ENCODE assay signal across 23 cellular contexts in the genomic region with DNA sequence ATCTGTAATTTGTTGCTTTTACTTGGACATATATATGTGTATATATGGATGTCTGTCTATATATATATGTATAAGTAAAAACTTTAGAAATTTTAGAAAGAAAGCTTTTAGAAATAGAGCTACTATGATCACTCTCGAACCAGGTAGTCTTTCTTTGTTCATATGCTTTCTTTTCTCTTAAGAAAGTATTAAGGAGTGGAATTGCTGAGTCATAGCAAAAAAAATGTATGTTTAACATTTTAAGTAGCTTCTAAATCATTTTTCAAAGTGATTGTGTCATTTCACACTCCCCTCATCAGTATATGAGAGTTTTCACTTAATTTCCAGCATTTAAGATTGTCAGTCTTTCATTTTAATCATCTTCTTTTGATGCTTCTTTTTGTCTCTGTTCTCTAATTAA.
A peak's percentile ranks its signal among the peaks of the same experiment; 100 is the strongest.
DNase-seq lines count a peak whose midpoint lies in the region; ATAC-seq and TF ChIP-seq lines count a peak whose summit lies in the region.
"Had no signal": no experiment of that assay in that cellular context is flagged by ENCODE, and none has a peak within 500 bp of the region (broad histone marks: within the 10 kb centered on the region; RNA-seq: fewer than 3 reads in every experiment).

No MANE protein-coding gene starts in this region.

- no peaks in the 10 kb centered on the region for H3K9me2 ChIP-seq in SU-DHL-6 (replicated peaks; ENCODE audit: insufficient read depth, low read length)
- H3K9me2 ChIP-seq: SK-N-SH had no signal

- H3K9me3 ChIP-seq in SU-DHL-6 (ENCODE audit: insufficient read depth, low read length) (no peaks in the 10 kb centered on the region), iPS-20b (ENCODE audit: insufficient read depth, low read depth, low read length) (0 out of 2 replicates have a peak, but pooled peaks cover 3% of the 10 kb centered on the region)
- H3K9me3 ChIP-seq: BLaER1 treated with 17β-estradiol and CSF1 and Interleukin-3, amounts not matched to agents 10 nM and 100 nM; SK-N-SH had no signal

- H3K9ac ChIP-seq in SU-DHL-6 (ENCODE audit: low read length) (no peak overlapping the region), iPS-20b (ENCODE audit: low read depth, low read length) (0 out of 2 replicates have a peak overlapping the region, but pooled peaks have one; percentile 8)
- H3K9ac ChIP-seq: BLaER1 treated with 17β-estradiol and CSF1 and Interleukin-3, amounts not matched to agents 10 nM and 100 nM; SK-N-SH had no signal

- peaks cover 3% of the 10 kb centered on the region for H3K9me3 Mint-ChIP-seq in progenitor cell of endocrine pancreas (ENCODE audit: low read depth)

- no peaks in the 10 kb centered on the region for H3K4me1 Mint-ChIP-seq in progenitor cell of endocrine pancreas (ENCODE audit: low read depth)
- H3K4me1 Mint-ChIP-seq: CD8-positive, alpha-beta memory T cell; IgD-negative memory B cell; T-cell had no signal

- H3K4me1 ChIP-seq in ACC112 (ENCODE audit: control insufficient read depth, insufficient read depth, low read length, unreplicated experiment) (no peaks in the 10 kb centered on the region), iPS-20b (ENCODE audit: insufficient read depth, low read length) (peaks cover 7% of the 10 kb centered on the region; the same call in 1 of the 2 replicates)
- H3K4me1 ChIP-seq: BLaER1 treated with 17β-estradiol and CSF1 and Interleukin-3, amounts not matched to agents 10 nM and 100 nM had no signal

- H3K27ac Mint-ChIP-seq in progenitor cell of endocrine pancreas, result no peak overlapping the region
- H3K27ac Mint-ChIP-seq: CD8-positive, alpha-beta memory T cell; IgD-negative memory B cell; T-cell had no signal

- H3K4me2 ChIP-seq in SU-DHL-6 (ENCODE audit: low read depth, low read length, poor library complexity, severe bottlenecking), result peak overlapping the region; percentile 15
- H3K4me2 ChIP-seq: BLaER1 treated with 17β-estradiol and CSF1 and Interleukin-3, amounts not matched to agents 10 nM and 100 nM; SK-N-SH had no signal

- H2AFZ ChIP-seq in ACC112 (ENCODE audit: low read length, unreplicated experiment), result peak overlapping the region; percentile 78
- H2AFZ ChIP-seq in SU-DHL-6 (ENCODE audit: low read depth, low read length, severe bottlenecking), result no peak overlapping the region

- no peaks in the 10 kb centered on the region for H3K27me3 ChIP-seq in ACC112 (ENCODE audit: insufficient read depth, low read length)
- H3K27me3 ChIP-seq in SU-DHL-6 (ENCODE audit: low read length), result no peaks in the 10 kb centered on the region
- H3K27me3 ChIP-seq in iPS-20b (ENCODE audit: insufficient read depth, low read length), result no peaks in the 10 kb centered on the region
- H3K27me3 ChIP-seq: BLaER1 treated with 17β-estradiol and CSF1 and Interleukin-3, amounts not matched to agents 10 nM and 100 nM had no signal

- no peaks in the 10 kb centered on the region for H3K36me3 Mint-ChIP-seq in progenitor cell of endocrine pancreas (ENCODE audit: insufficient read depth)
- H3K36me3 Mint-ChIP-seq: CD8-positive, alpha-beta memory T cell; IgD-negative memory B cell; T-cell had no signal

- ATAC-seq in GM18519 (IDR thresholded peaks at IDR 0.05; ENCODE audit: low FRiP score, unreplicated experiment), result no peak
- ATAC-seq in HG02763 (IDR thresholded peaks at IDR 0.05; ENCODE audit: unreplicated experiment), result no peak
- no peak for ATAC-seq in HG03354 (IDR thresholded peaks at IDR 0.05; ENCODE audit: poor library complexity, severe bottlenecking, unreplicated experiment)
- ATAC-seq: T-cell had no signal

- no peaks in the 10 kb centered on the region for H3K27me3 Mint-ChIP-seq in progenitor cell of endocrine pancreas
- H3K27me3 Mint-ChIP-seq: CD8-positive, alpha-beta memory T cell; IgD-negative memory B cell; T-cell had no signal

- H3K79me2 ChIP-seq in ACC112 (ENCODE audit: control insufficient read depth, insufficient read depth, low read length, unreplicated experiment) (no peaks in the 10 kb centered on the region), SU-DHL-6 (ENCODE audit: insufficient read depth, low read length) (no peaks in the 10 kb centered on the region)

- H3K27ac ChIP-seq in ACC112 (ENCODE audit: low read depth, low read length) (no peak overlapping the region), SU-DHL-6 (ENCODE audit: low read depth, low read length) (no peak overlapping the region), iPS-20b (ENCODE audit: low read length) (no peak overlapping the region)
- H3K27ac ChIP-seq: BLaER1 treated with 17β-estradiol and CSF1 and Interleukin-3, amounts not matched to agents 10 nM and 100 nM had no signal

- H4K20me1 ChIP-seq in SU-DHL-6 (ENCODE audit: low read depth, low read length), result no peaks in the 10 kb centered on the region
- H4K20me1 ChIP-seq: BLaER1 treated with 17β-estradiol and CSF1 and Interleukin-3, amounts not matched to agents 10 nM and 100 nM had no signal

- no peaks in the 10 kb centered on the region for H3K36me3 ChIP-seq in ACC112 (ENCODE audit: insufficient read depth, low read length)
- H3K36me3 ChIP-seq in SU-DHL-6 (ENCODE audit: low read length), result no peaks in the 10 kb centered on the region
- H3K36me3 ChIP-seq in iPS-20b (ENCODE audit: insufficient read depth, low read depth, low read length), result no peaks in the 10 kb centered on the region
- H3K36me3 ChIP-seq: BLaER1 treated with 17β-estradiol and CSF1 and Interleukin-3, amounts not matched to agents 10 nM and 100 nM had no signal

- TF ChIP-seq CTCF in SU-DHL-6 (IDR thresholded peaks at IDR 0.05; ENCODE audit: insufficient read depth, low read length, poor library complexity, severe bottlenecking) (no peak), progenitor cell of endocrine pancreas (IDR thresholded peaks at IDR 0.05; ENCODE audit: unreplicated experiment) (no peak)

- H3K4me3 ChIP-seq in ACC112 (ENCODE audit: low read depth, low read length), result peak overlapping the region; percentile 49; the same call in 1 of the 2 replicates
- H3K4me3 ChIP-seq in SU-DHL-6 (ENCODE audit: insufficient read depth, low read length, poor library complexity, severe bottlenecking), result no peak overlapping the region
- no peak overlapping the region for H3K4me3 ChIP-seq in iPS-20b (ENCODE audit: low read length)
- H3K4me3 ChIP-seq: BLaER1 treated with 17β-estradiol and CSF1 and Interleukin-3, amounts not matched to agents 10 nM and 100 nM had no signal

- DNase-seq in HS-5 (ENCODE audit: low read depth) (peak; percentile 1), progenitor cell of endocrine pancreas (ENCODE audit: low spot score, unreplicated experiment) (no peak)
- DNase-seq: CD8-positive, alpha-beta memory T cell; DMS53; Karpas-422; MM.1S; NCI-H1092 treated with DMSO at 0.1 percent for 48 hours; NCI-H146; NCI-H2029 treated with DMSO at 0.1 percent for 48 hours; NCI-H2171 treated with DMSO at 0.1 percent for 48 hours; NCI-H446; RPMI8226; SHP77 treated with DMSO at 0.1 percent for 48 hours; SK-N-SH; T-cell had no signal

- H3K4me3 Mint-ChIP-seq in progenitor cell of endocrine pancreas (ENCODE audit: low read depth), result no peak overlapping the region
- H3K4me3 Mint-ChIP-seq: CD8-positive, alpha-beta memory T cell; IgD-negative memory B cell; T-cell had no signal

- no peaks in the 10 kb centered on the region for H3F3A ChIP-seq in SU-DHL-6 (ENCODE audit: insufficient read depth)
